Comparison of ENCODE assay signal across 19 cellular contexts in the genomic region with DNA sequence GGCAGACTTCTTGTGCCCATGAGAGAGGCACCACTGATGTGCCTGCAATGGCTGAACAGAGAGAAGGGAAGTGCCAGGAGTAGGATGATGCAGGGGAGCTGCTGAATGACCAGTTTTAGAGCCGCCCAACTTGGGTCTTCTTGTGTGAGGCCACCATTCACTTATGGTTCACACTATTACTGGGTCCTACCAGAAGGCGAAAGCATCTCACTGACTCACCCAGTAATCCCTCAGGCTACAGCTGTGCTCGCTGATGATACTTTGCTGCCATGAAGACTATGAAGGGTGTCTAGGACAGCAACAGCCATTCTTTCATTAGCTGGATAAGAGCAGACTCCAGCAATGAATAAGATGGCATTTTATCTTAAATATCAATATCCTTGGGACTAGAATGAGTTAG. TPM values are rescaled to one million over a fixed set of nuclear protein-coding genes. Genes with fewer than 3 reads are reported as not detected.
A peak's percentile ranks its signal among the peaks of the same experiment; 100 is the strongest.
DNase-seq lines count a peak whose midpoint lies in the region; ATAC-seq lines count a peak whose summit lies in the region.
"Had no signal": no experiment of that assay in that cellular context is flagged by ENCODE, and none has a peak within 500 bp of the region (broad histone marks: within the 10 kb centered on the region; RNA-seq: fewer than 3 reads in every experiment).

No MANE protein-coding gene starts in this region.

- H3K9me3 ChIP-seq in T-helper 17 cell (ENCODE audit: control insufficient read depth, low read length, poor library complexity, severe bottlenecking): no peaks in the 10 kb centered on the region
- H3K9me3 ChIP-seq: HAP-1 had no signal

- no peak overlapping the region for H3K4me3 Mint-ChIP-seq in activated naive CD8-positive, alpha-beta T cell treated with anti-CD3 and anti-CD28 coated beads, Interleukin-2, amount 50 U/mL, for 24 hours
- H3K4me3 Mint-ChIP-seq in activated naive CD8-positive, alpha-beta T cell treated with anti-CD3 and anti-CD28 coated beads for 36 hours: no peak overlapping the region
- H3K4me3 Mint-ChIP-seq in activated T-helper 17 cell treated with anti-CD3 and anti-CD28 coated beads, Interleukin-2, amount 50 U/mL, for 72 hours: no peak overlapping the region
- H3K4me3 Mint-ChIP-seq in stimulated activated effector memory CD8-positive, alpha-beta T cell treated with anti-CD3 and anti-CD28 coated beads, Interleukin-12 subunit alpha, Interleukin-12 subunit beta, amount 100 ng/mL, for 72 hours: no peak overlapping the region
- H3K4me3 Mint-ChIP-seq in T-helper 17 cell: no peak overlapping the region
- H3K4me3 Mint-ChIP-seq: B cell; CD4-positive, CD25-positive, alpha-beta regulatory T cell; CD8-positive, alpha-beta memory T cell had no signal

- ATAC-seq in activated naive CD8-positive, alpha-beta T cell treated with anti-CD3 and anti-CD28 coated beads, Interleukin-2, amount 50 U/mL, for 24 hours: peak; percentile 13
- peak; percentile 67 for ATAC-seq in activated T-helper 17 cell treated with anti-CD3 and anti-CD28 coated beads, Interleukin-2, amount 50 U/mL, for 72 hours (replicated peaks)
- peak; percentile 57 for ATAC-seq in stimulated activated effector memory CD8-positive, alpha-beta T cell treated with anti-CD3 and anti-CD28 coated beads, Interleukin-12 subunit alpha, Interleukin-12 subunit beta, amount 100 ng/mL, for 72 hours
- ATAC-seq in T-helper 17 cell: no peak
- no peak for ATAC-seq in HG02973 (IDR thresholded peaks at IDR 0.05; ENCODE audit: unreplicated experiment)
- ATAC-seq: GM12878 had no signal

- H3K4me1 Mint-ChIP-seq in activated naive CD8-positive, alpha-beta T cell treated with anti-CD3 and anti-CD28 coated beads, Interleukin-2, amount 50 U/mL, for 24 hours: peaks cover 16% of the 10 kb centered on the region
- peaks cover 9% of the 10 kb centered on the region for H3K4me1 Mint-ChIP-seq in activated naive CD8-positive, alpha-beta T cell treated with anti-CD3 and anti-CD28 coated beads for 36 hours
- peaks cover 17% of the 10 kb centered on the region for H3K4me1 Mint-ChIP-seq in activated T-helper 17 cell treated with anti-CD3 and anti-CD28 coated beads, Interleukin-2, amount 50 U/mL, for 72 hours
- H3K4me1 Mint-ChIP-seq in stimulated activated effector memory CD8-positive, alpha-beta T cell treated with anti-CD3 and anti-CD28 coated beads, Interleukin-12 subunit alpha, Interleukin-12 subunit beta, amount 100 ng/mL, for 72 hours: peaks cover 11% of the 10 kb centered on the region
- H3K4me1 Mint-ChIP-seq in T-helper 17 cell: peaks cover 11% of the 10 kb centered on the region
- H3K4me1 Mint-ChIP-seq: B cell; CD4-positive, CD25-positive, alpha-beta regulatory T cell; CD8-positive, alpha-beta memory T cell had no signal

- H3K27ac Mint-ChIP-seq in activated naive CD8-positive, alpha-beta T cell treated with anti-CD3 and anti-CD28 coated beads, Interleukin-2, amount 50 U/mL, for 24 hours: no peak overlapping the region
- H3K27ac Mint-ChIP-seq in activated naive CD8-positive, alpha-beta T cell treated with anti-CD3 and anti-CD28 coated beads for 36 hours: no peak overlapping the region
- H3K27ac Mint-ChIP-seq in activated T-helper 17 cell treated with anti-CD3 and anti-CD28 coated beads, Interleukin-2, amount 50 U/mL, for 72 hours: no peak overlapping the region
- no peak overlapping the region for H3K27ac Mint-ChIP-seq in stimulated activated effector memory CD8-positive, alpha-beta T cell treated with anti-CD3 and anti-CD28 coated beads, Interleukin-12 subunit alpha, Interleukin-12 subunit beta, amount 100 ng/mL, for 72 hours
- H3K27ac Mint-ChIP-seq in T-helper 17 cell: no peak overlapping the region
- H3K27ac Mint-ChIP-seq: B cell; CD4-positive, CD25-positive, alpha-beta regulatory T cell; CD8-positive, alpha-beta memory T cell had no signal

- no peaks in the 10 kb centered on the region for H3K9me3 Mint-ChIP-seq in activated naive CD8-positive, alpha-beta T cell treated with anti-CD3 and anti-CD28 coated beads, Interleukin-2, amount 50 U/mL, for 24 hours
- no peaks in the 10 kb centered on the region for H3K9me3 Mint-ChIP-seq in activated naive CD8-positive, alpha-beta T cell treated with anti-CD3 and anti-CD28 coated beads for 36 hours
- peaks cover 4% of the 10 kb centered on the region for H3K9me3 Mint-ChIP-seq in activated T-helper 17 cell treated with anti-CD3 and anti-CD28 coated beads, Interleukin-2, amount 50 U/mL, for 72 hours
- H3K9me3 Mint-ChIP-seq in stimulated activated effector memory CD8-positive, alpha-beta T cell treated with anti-CD3 and anti-CD28 coated beads, Interleukin-12 subunit alpha, Interleukin-12 subunit beta, amount 100 ng/mL, for 72 hours: no peaks in the 10 kb centered on the region
- H3K9me3 Mint-ChIP-seq: CD4-positive, CD25-positive, alpha-beta regulatory T cell; CD8-positive, alpha-beta memory T cell had no signal

- peaks cover 1% of the 10 kb centered on the region for H3K27me3 Mint-ChIP-seq in activated naive CD8-positive, alpha-beta T cell treated with anti-CD3 and anti-CD28 coated beads, Interleukin-2, amount 50 U/mL, for 24 hours
- H3K27me3 Mint-ChIP-seq in activated naive CD8-positive, alpha-beta T cell treated with anti-CD3 and anti-CD28 coated beads for 36 hours: no peaks in the 10 kb centered on the region
- peaks cover 4% of the 10 kb centered on the region for H3K27me3 Mint-ChIP-seq in activated T-helper 17 cell treated with anti-CD3 and anti-CD28 coated beads, Interleukin-2, amount 50 U/mL, for 72 hours
- H3K27me3 Mint-ChIP-seq in T-helper 17 cell: peaks cover 7% of the 10 kb centered on the region
- H3K27me3 Mint-ChIP-seq: CD4-positive, CD25-positive, alpha-beta regulatory T cell had no signal

- no peaks in the 10 kb centered on the region for H3K36me3 Mint-ChIP-seq in activated naive CD8-positive, alpha-beta T cell treated with anti-CD3 and anti-CD28 coated beads, Interleukin-2, amount 50 U/mL, for 24 hours (ENCODE audit: low read depth)
- H3K36me3 Mint-ChIP-seq in activated naive CD8-positive, alpha-beta T cell treated with anti-CD3 and anti-CD28 coated beads for 36 hours: no peaks in the 10 kb centered on the region
- H3K36me3 Mint-ChIP-seq in activated T-helper 17 cell treated with anti-CD3 and anti-CD28 coated beads, Interleukin-2, amount 50 U/mL, for 72 hours (ENCODE audit: low read depth): no peaks in the 10 kb centered on the region
- H3K36me3 Mint-ChIP-seq in stimulated activated effector memory CD8-positive, alpha-beta T cell treated with anti-CD3 and anti-CD28 coated beads, Interleukin-12 subunit alpha, Interleukin-12 subunit beta, amount 100 ng/mL, for 72 hours: no peaks in the 10 kb centered on the region
- H3K36me3 Mint-ChIP-seq in T-helper 17 cell (ENCODE audit: low read depth): peaks cover 3% of the 10 kb centered on the region
- H3K36me3 Mint-ChIP-seq: CD4-positive, CD25-positive, alpha-beta regulatory T cell; CD8-positive, alpha-beta memory T cell had no signal

- no peak for DNase-seq in activated naive CD8-positive, alpha-beta T cell treated with anti-CD3 and anti-CD28 coated beads, Interleukin-2, amount 50 U/mL, for 24 hours
- DNase-seq in activated naive CD8-positive, alpha-beta T cell treated with anti-CD3 and anti-CD28 coated beads for 36 hours: no peak
- DNase-seq in NCI-H82 (lab: John Stamatoyannopoulos, UW): peak; percentile 37
- DNase-seq in stimulated activated effector memory CD8-positive, alpha-beta T cell treated with anti-CD3 and anti-CD28 coated beads, Interleukin-12 subunit alpha, Interleukin-12 subunit beta, amount 100 ng/mL, for 72 hours (ENCODE audit: low spot score in 2 of 2): no peak
- DNase-seq in T-helper 17 cell: no peak
- DNase-seq: C1 segment of cervical spinal cord; CD4-positive, CD25-positive, alpha-beta regulatory T cell; CD8-positive, alpha-beta memory T cell; COR-L47; DMS 273 treated with DMSO at 0.1 percent for 48 hours; DMS53; DND-41; EL; GM23248 had no signal

RNA-seq across cellular contexts. Expression of gene PLXNA4, which starts 47.6 kb away (rescaled TPM):
- total RNA-seq in activated naive CD8-positive, alpha-beta T cell treated with anti-CD3 and anti-CD28 coated beads for 36 hours: under 1 TPM; 0.12 to 0.29 TPM
- 1 to 10 TPM; 1.4 to 2.3 TPM for total RNA-seq in activated T-helper 17 cell treated with anti-CD3 and anti-CD28 coated beads, Interleukin-2, amount 50 U/mL, for 72 hours
- total RNA-seq in T-helper 17 cell: 10 to 100 TPM in 1 of 2 donors, 1 to 10 TPM in 1; 9.5 to 11.7 TPM
- total RNA-seq: B cell had no signal

Comparison
In these comparisons a context has a peak if more than half of its experiments do, and no peak if none do; other contexts are left out.
1. ATAC-seq: peak in activated naive CD8-positive, alpha-beta T cell treated with anti-CD3 and anti-CD28 coated beads, Interleukin-2, amount 50 U/mL, for 24 hours (single experiment), activated T-helper 17 cell treated with anti-CD3 and anti-CD28 coated beads, Interleukin-2, amount 50 U/mL, for 72 hours (single experiment) and stimulated activated effector memory CD8-positive, alpha-beta T cell treated with anti-CD3 and anti-CD28 coated beads, Interleukin-12 subunit alpha, Interleukin-12 subunit beta, amount 100 ng/mL, for 72 hours (single experiment); none in T-helper 17 cell (single experiment) and HG02973 (single experiment).